In the genomic region with DNA sequence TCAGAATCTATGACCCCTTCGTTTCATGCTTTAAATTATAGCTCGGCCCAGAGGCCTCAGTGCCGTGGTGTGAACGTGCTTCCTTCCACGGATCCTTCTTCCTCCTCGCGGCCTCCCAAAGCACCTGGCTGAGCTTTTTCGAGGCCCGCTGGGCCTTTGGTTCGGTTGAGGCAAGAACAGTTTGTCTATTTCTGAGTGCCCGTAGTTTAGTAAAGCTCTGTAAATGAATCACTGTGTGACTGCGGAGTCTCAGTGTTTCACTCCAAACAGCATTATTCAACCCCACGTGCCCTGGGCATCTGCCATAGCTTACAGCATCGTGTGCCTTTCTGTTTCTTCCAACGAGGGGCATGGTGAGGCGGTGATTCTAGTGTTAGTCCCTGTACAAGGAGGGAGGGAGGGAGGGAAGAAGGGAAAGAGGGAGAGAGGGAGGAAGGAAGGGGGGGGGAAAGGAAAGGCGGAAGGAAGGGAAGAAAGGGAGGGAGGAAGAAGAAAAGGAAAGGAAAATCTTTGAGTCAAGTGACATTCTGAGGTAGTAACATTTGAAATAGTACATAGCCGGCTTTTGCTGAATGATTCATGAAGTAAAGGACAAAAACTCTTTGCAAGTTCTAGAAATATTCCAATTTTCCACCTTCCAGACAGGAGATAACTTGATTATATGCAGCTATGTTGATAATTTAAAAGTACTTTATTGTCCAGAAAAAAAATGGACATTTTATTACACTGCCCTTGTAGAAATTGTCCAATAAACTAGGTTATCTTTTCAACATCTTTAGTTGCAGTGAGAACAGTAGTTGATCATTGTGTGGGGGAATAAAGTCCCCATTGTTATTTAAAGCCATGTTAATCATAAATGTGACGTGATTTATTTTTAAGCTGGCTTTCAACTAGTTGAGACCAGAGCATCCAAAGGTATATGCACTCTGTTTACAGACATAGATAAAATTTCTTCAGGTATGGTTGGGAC, we compare ENCODE assay signal across 8 cellular contexts. TPM values are rescaled to one million over a fixed set of nuclear protein-coding genes. Genes with fewer than 3 reads are reported as not detected.
DNase-seq lines count a peak whose midpoint lies in the region; ATAC-seq and TF ChIP-seq lines count a peak whose summit lies in the region.

No MANE protein-coding gene starts in this region.

- peak overlapping the region; percentile 64 to 80 (median 70) for H3K4me3 ChIP-seq in BLaER1 treated with 17β-estradiol and CSF1 and Interleukin-3, amounts not matched to agents 10 nM and 100 nM
- H3K4me3 ChIP-seq in mucosa of descending colon (no peak overlapping the region), thyroid gland (replicated peaks in 1 of 3) (peak overlapping the region in 2 of 3 donors; percentile 37 to 52)

- no peaks in the 10 kb centered on the region; a peak in 1 of 22 replicates for H3K9me3 ChIP-seq in BLaER1 treated with 17β-estradiol and CSF1 and Interleukin-3, amounts not matched to agents 10 nM and 100 nM (replicated peaks in 1 of 11)
- H3K9me3 ChIP-seq in T-helper 17 cell (ENCODE audit: control insufficient read depth, low read length, poor library complexity, severe bottlenecking) (no peaks in the 10 kb centered on the region), mucosa of descending colon (no peaks in the 10 kb centered on the region), thyroid gland (no peaks in the 10 kb centered on the region)

- H3K9ac ChIP-seq in BLaER1 treated with 17β-estradiol and CSF1 and Interleukin-3, amounts not matched to agents 10 nM and 100 nM: peak overlapping the region in 10 of 11 experiments; percentile 47 to 84 (median 78); a peak in 19 of 22 replicates

- H3K9me3 Mint-ChIP-seq in endothelial cell (ENCODE audit: unreplicated experiment): no peaks in the 10 kb centered on the region

- peaks cover 12 to 29% (median 22%) of the 10 kb centered on the region in 10 experiments for H3K4me1 ChIP-seq in BLaER1 treated with 17β-estradiol and CSF1 and Interleukin-3, amounts not matched to agents 10 nM and 100 nM
- H3K4me1 ChIP-seq in mucosa of descending colon (ENCODE audit: low read depth) (peaks cover 17% of the 10 kb centered on the region), thyroid gland (peaks cover 14 to 16% of the 10 kb centered on the region in 2 donors)

- H3K4me2 ChIP-seq in BLaER1 treated with 17β-estradiol and CSF1 and Interleukin-3, amounts not matched to agents 10 nM and 100 nM: peak overlapping the region; percentile 92 to 100 (median 99)

- H3K4me3 Mint-ChIP-seq in T-helper 17 cell (peak overlapping the region; percentile 92), endothelial cell (ENCODE audit: unreplicated experiment) (peak overlapping the region; percentile 89)

- TF ChIP-seq CTCF in endothelial cell (IDR thresholded peaks at IDR 0.05; ENCODE audit: unreplicated experiment) (no peak), mucosa of descending colon (IDR thresholded peaks at IDR 0.05) (no peak), thyroid gland (IDR thresholded peaks at IDR 0.05) (no peak)

- H3K4me1 Mint-ChIP-seq in T-helper 17 cell: peaks cover 20% of the 10 kb centered on the region
- peaks cover 11% of the 10 kb centered on the region for H3K4me1 Mint-ChIP-seq in endothelial cell (ENCODE audit: unreplicated experiment)

- H3K36me3 ChIP-seq in BLaER1 treated with 17β-estradiol and CSF1 and Interleukin-3, amounts not matched to agents 10 nM and 100 nM: no peaks in the 10 kb centered on the region
- no peaks in the 10 kb centered on the region for H3K36me3 ChIP-seq in mucosa of descending colon (ENCODE audit: low read depth)
- H3K36me3 ChIP-seq in thyroid gland: no peaks in the 10 kb centered on the region

- peaks cover 0 to 8% (median 0%) of the 10 kb centered on the region in 11 experiments; a peak in 1 of 22 replicates for H4K20me1 ChIP-seq in BLaER1 treated with 17β-estradiol and CSF1 and Interleukin-3, amounts not matched to agents 10 nM and 100 nM

- peak overlapping the region in 9 of 11 experiments; percentile 51 to 80 (median 75); a peak in 18 of 22 replicates for H3K27ac ChIP-seq in BLaER1 treated with 17β-estradiol and CSF1 and Interleukin-3, amounts not matched to agents 10 nM and 100 nM
- no peak overlapping the region for H3K27ac ChIP-seq in thyroid gland

- DNase-seq in HT1080 (ENCODE audit: low read depth) (peak; percentile 45), T-helper 17 cell (no peak), endothelial cell (ENCODE audit: low spot score) (peak; percentile 19), mucosa of descending colon (peak in 2 of 3 donors; percentile 22 to 43), thyroid gland (peak; percentile 4 to 11)

- H3K27me3 Mint-ChIP-seq in T-helper 17 cell: peaks cover 40% of the 10 kb centered on the region
- peaks cover 18% of the 10 kb centered on the region for H3K27me3 Mint-ChIP-seq in endothelial cell (ENCODE audit: unreplicated experiment)

- peaks cover 17 to 28% (median 22%) of the 10 kb centered on the region in 11 experiments for H3K27me3 ChIP-seq in BLaER1 treated with 17β-estradiol and CSF1 and Interleukin-3, amounts not matched to agents 10 nM and 100 nM
- H3K27me3 ChIP-seq in thyroid gland: peaks cover 11% of the 10 kb centered on the region

- H3K36me3 Mint-ChIP-seq in T-helper 17 cell (ENCODE audit: low read depth) (peaks cover 4% of the 10 kb centered on the region), endothelial cell (ENCODE audit: low read depth, unreplicated experiment) (no peaks in the 10 kb centered on the region)

- intact Hi-C loops in mucosa of descending colon (cut with DNase I, micrococcal nuclease): loop anchor here (10.0 kb wide), 2 partner anchors 99 to 119 kb away; no protein-coding TSS in a partner anchor
- intact Hi-C loops in thyroid gland (cut with DNase I): no loop called here

- ATAC-seq in T-helper 17 cell: no peak
- ATAC-seq in mucosa of descending colon: no peak
- no peak for ATAC-seq in HG03432 (IDR thresholded peaks at IDR 0.05; ENCODE audit: unreplicated experiment)
- ATAC-seq in HG03135 (IDR thresholded peaks at IDR 0.05; ENCODE audit: unreplicated experiment): no peak

- H3K27ac Mint-ChIP-seq in T-helper 17 cell (no peak overlapping the region), endothelial cell (ENCODE audit: unreplicated experiment) (peak overlapping the region; percentile 48)

- no peak for TF ChIP-seq POLR2A in thyroid gland (IDR thresholded peaks at IDR 0.05)

- WGBS in thyroid gland, 2 donors: 22 to 27% methylated on average over 19 of the region's 19 CpGs

RNA-seq across cellular contexts. Expression of a gene that starts 1.2 kb away (rescaled TPM):
- total RNA-seq in HT1080 (2014; rRNA removed; shearing (Covaris generic)): 0.53 and 1.8 TPM in 2 replicates
- 0.84 and 0.92 TPM in 2 replicates for polyA plus RNA-seq in HT1080 (2015; cell fraction: cytosol; rRNA removed)
- polyA plus RNA-seq in HT1080 (2015; cell fraction: nucleus; rRNA removed): 2.0 and 2.1 TPM in 2 replicates
- total RNA-seq in T-helper 17 cell (under 1 TPM; 0.07 to 0.16 TPM), endothelial cell (ENCODE audit: unreplicated experiment) (2.3 TPM), mucosa of descending colon (1 to 10 TPM in 2 of 3 donors, under 1 TPM in 1; 0.72 to 8.7 (median 3.9) TPM), thyroid gland (1 to 10 TPM in 3 of 4 donors, under 1 TPM in 1; 0.56 to 2.6 (median 1.8) TPM)

Comparison
In these comparisons a context has a peak if more than half of its experiments do, and no peak if none do; other contexts are left out.
1. H3K27ac ChIP-seq: peak in BLaER1 treated with 17β-estradiol and CSF1 and Interleukin-3, amounts not matched to agents 10 nM and 100 nM (9 of 11); none in thyroid gland (0 of 3).
2. DNase-seq: peak in HT1080 (single experiment), endothelial cell (single experiment), mucosa of descending colon (2 of 3) and thyroid gland (2 of 2); none in T-helper 17 cell (0 of 3).